ENCODE assay signal across 9 cellular contexts in genomic region chr12:122067548-122067947, GRCh38. TPM values are rescaled to one million over a fixed set of nuclear protein-coding genes. Genes with fewer than 3 reads are reported as not detected.
DNase-seq lines count a peak whose midpoint lies in the region; ATAC-seq, FAIRE-seq and TF ChIP-seq lines count a peak whose summit lies in the region.
"Had no signal": no experiment of that assay in that cellular context is flagged by ENCODE, and none has a peak within 500 bp of the region (broad histone marks: within the 10 kb centered on the region; RNA-seq: fewer than 3 reads in every experiment).

No MANE protein-coding gene starts in this region.

- 93% methylated on average over 5 of the region's 5 CpGs for WGBS in K562 (ENCODE audit: insufficient coverage, low coverage, missing lambda C conversion rate)

- CTCF ChIA-PET in K562 (lab: Yijun Ruan, JAX; ENCODE audit: low intra/inter-chr PET ratio): no interaction called here
- CTCF ChIA-PET in RWPE1 (lab: Yijun Ruan, JAX): interaction anchor here (0.6 to 0.7 kb wide), 2 partner anchors 31 to 41 kb away, joined by 4 read pairs; no protein-coding TSS in a partner anchor

- no peak for TF ChIP-seq EP300 in K562 (IDR thresholded peaks at IDR 0.05; ENCODE audit: low read length)

- FAIRE-seq in K562 (lab: Jason Lieb, UNC): no peak

- H2AFZ ChIP-seq in K562 (ENCODE audit: low read depth, low read length): no peak overlapping the region

- H3K4me1 ChIP-seq in K562 (replicated peaks in 1 of 2; ENCODE audit: control insufficient read depth in 2 of 2, insufficient read depth in 2 of 2, low read length in 2 of 2) (peaks cover 44 to 58% of the 10 kb centered on the region in 2 experiments), rectal smooth muscle tissue (ENCODE audit: control insufficient read depth, insufficient read depth, low read length) (peaks cover 55% of the 10 kb centered on the region)

- no peak overlapping the region for H3K27ac ChIP-seq in K562 (ENCODE audit: extremely low read depth, low read depth, low read length)
- H3K27ac ChIP-seq in rectal smooth muscle tissue (ENCODE audit: low read depth, low read length): peak overlapping the region; percentile 59
- no peak overlapping the region for H3K27ac ChIP-seq in RWPE1

- in situ Hi-C loops in K562 (cut with MboI) (no loop called here), G401 (cut with HindIII; ENCODE audit: low sequenced_read_pairs) (no loop called here)

- H3K27me3 ChIP-seq in K562 (ENCODE audit: control insufficient read depth in 2 of 2, insufficient read depth in 2 of 2, low read length in 2 of 2) (no peaks in the 10 kb centered on the region), rectal smooth muscle tissue (ENCODE audit: control insufficient read depth, insufficient read depth, low read length) (no peaks in the 10 kb centered on the region)

- no peaks in the 10 kb centered on the region for H4K20me1 ChIP-seq in K562 (replicated peaks; ENCODE audit: control insufficient read depth, insufficient read depth, low read length)

- no peaks in the 10 kb centered on the region for H3K9me3 ChIP-seq in K562 (replicated peaks; ENCODE audit: control insufficient read depth, insufficient read depth, low read depth, low read length)

- H3K9ac ChIP-seq in K562 (ENCODE audit: insufficient read depth in 1 of 2, low read depth in 2 of 2, low read length in 2 of 2) (0 out of 4 replicates have a peak overlapping the region, but pooled peaks of 1 of the 2 experiments have one; percentile 48), rectal smooth muscle tissue (ENCODE audit: low read length) (no peak overlapping the region)

- TF ChIP-seq CTCF in K562 (IDR thresholded peaks at IDR 0.05 in 2 of 3, conservative IDR thresholded peaks at IDR 0.05 in 1 of 3; ENCODE audit: insufficient read depth in 2 of 3, low read depth in 1 of 3, low read length in 3 of 3) (no peak), RWPE1 (conservative IDR thresholded peaks at IDR 0.05; ENCODE audit: low read depth) (no peak)

- BruUV-seq in K562 (replicated peaks; lab: Mats Ljungman, UMichigan): no TSS peak

- H3K36me3 ChIP-seq in K562 (ENCODE audit: control insufficient read depth, insufficient read depth, low read length) (peaks cover 33% of the 10 kb centered on the region), rectal smooth muscle tissue (ENCODE audit: control insufficient read depth, insufficient read depth, low read length) (no peaks in the 10 kb centered on the region)

- intact Hi-C loops in K562 (cut with micrococcal nuclease): no loop called here

- no peak overlapping the region for H3K4me2 ChIP-seq in K562 (ENCODE audit: insufficient read depth, low read length)

- H3K4me3 ChIP-seq in Jurkat, Clone E6-1 (ENCODE audit: low read length): peak overlapping the region; percentile 25
- H3K4me3 ChIP-seq in K562: no peak overlapping the region
- H3K4me3 ChIP-seq in rectal smooth muscle tissue (ENCODE audit: low read length): peak overlapping the region; percentile 35

- no peak for TF ChIP-seq RAD21 in K562 (CRISPR knock-in tag; conservative IDR thresholded peaks at IDR 0.05 in 1 of 2, IDR thresholded peaks at IDR 0.05 in 1 of 2)

- no peak for DNase-seq in Jurkat, Clone E6-1 (ENCODE audit: low read depth, low spot score)
- DNase-seq in K562 (ENCODE audit: extremely low read depth in 1 of 4, low spot score in 3 of 4) (no peak), RWPE1 (ENCODE audit: low spot score) (no peak), DMS79 (lab: John Stamatoyannopoulos, UW) (no peak), G401 (ENCODE audit: low spot score) (no peak)
- DNase-seq: NCI-H2107, nucleus accumbens had no signal

- no peak for TF ChIP-seq POLR2A in K562 (conservative IDR thresholded peaks at IDR 0.05)

- H3K9me1 ChIP-seq in K562 (ENCODE audit: control insufficient read depth, insufficient read depth, low read length): no peaks in the 10 kb centered on the region

- peaks cover 47% of the 10 kb centered on the region for H3K79me2 ChIP-seq in K562 (ENCODE audit: control insufficient read depth, insufficient read depth, low read length)

- POLR2A ChIA-PET in K562 (lab: Yijun Ruan, JAX): interaction anchor here (0.9 to 1.6 kb wide), 2 partner anchors 8 to 24 kb away, joined by 3 to 7 read pairs; no protein-coding TSS in a partner anchor
- POLR2A ChIA-PET in RWPE1 (lab: Yijun Ruan, JAX; ENCODE audit: low non-redundant PET): no interaction called here

- ATAC-seq in GM18873 (IDR thresholded peaks at IDR 0.05; ENCODE audit: low FRiP score, unreplicated experiment) (peak; percentile 9), K562 (no peak)

TF ChIP-seq in K562, 482 proteins besides CTCF, POLR2A, EP300 and RAD21:
- peak; percentile 64; the same call in 1 of the 2 replicates for TF ChIP-seq CEBPB (tag; IDR thresholded peaks at IDR 0.05)
- no peak for TF ChIP-seq ZNF354B (CRISPR knock-in tag; IDR thresholded peaks at IDR 0.05)

RNA-seq across cellular contexts. Expression of gene MLXIP, which starts 11.0 kb away (rescaled TPM):
- 18.9 TPM for polyA plus RNA-seq in Jurkat, Clone E6-1 (2012; ENCODE audit: insufficient read depth, insufficient read length)
- total RNA-seq in K562 (2011; cell fraction: chromatin; rRNA removed; ENCODE audit: low replicate concordance): 289 and 513 TPM in 2 replicates
- 197 and 203 TPM in 2 replicates for total RNA-seq in K562 (2011; cell fraction: nucleolus; rRNA removed)
- total RNA-seq in K562 (2011; cell fraction: nucleoplasm; rRNA removed): 215 and 311 TPM in 2 replicates
- total RNA-seq in K562 (2014; rRNA removed) (14.7 and 36.9 TPM in 2 replicates), K562 (2014; rRNA removed; fragmentation: Illumina TruSeq; extraction: Trizol) (13.8 and 18.1 TPM in 2 replicates), K562 (2015; rRNA removed; fragmentation: Illumina TruSeq; extraction: Trizol) (25.8 and 28.9 TPM in 2 replicates), K562 (2021) (65.8 and 66.3 TPM in 2 replicates)
- polyA plus RNA-seq in K562 (2011; rRNA removed) (14.4 and 20.7 TPM in 2 replicates), K562 (2014; fragmentation: Illumina TruSeq; extraction: Trizol) (40.7 and 46.7 TPM in 2 replicates), K562 (2014; fragmentation: Nextera tagmentation; extraction: Ambion mirVana) (1 to 10 TPM; 2.2 to 3.8 TPM), K562 (2014; rRNA removed) (26.0 and 26.5 TPM in 2 replicates)
- 9.9 and 11.6 TPM in 2 replicates for polyA plus RNA-seq in K562 (2011; cell fraction: cytosol; rRNA removed)
- 78.1 and 99.4 TPM in 2 replicates for polyA plus RNA-seq in K562 (2011; cell fraction: nucleus; rRNA removed)
- 33.1 and 37.7 TPM in 2 replicates for polyA plus RNA-seq in K562 (2012)
- polyA minus RNA-seq in K562 (2011; rRNA and poly(A)+ RNA removed): 20.9 and 23.5 TPM in 2 replicates
- polyA minus RNA-seq in K562 (2011; cell fraction: cytosol; rRNA and poly(A)+ RNA removed): 51.8 and 60.9 TPM in 2 replicates
- polyA minus RNA-seq in K562 (2011; cell fraction: nucleus; rRNA and poly(A)+ RNA removed): 61.8 and 88.5 TPM in 2 replicates
- total RNA-seq in G401 (2014; rRNA removed; shearing (Covaris generic)): 4.3 and 4.6 TPM in 2 replicates

RNA-seq across cellular contexts. Expression of gene BCL7A, which starts 45.9 kb away (rescaled TPM):
- 36.1 TPM for polyA plus RNA-seq in Jurkat, Clone E6-1 (2012; ENCODE audit: insufficient read depth, insufficient read length)
- total RNA-seq in K562 (2011; cell fraction: chromatin; rRNA removed; ENCODE audit: low replicate concordance): 14.3 and 26.5 TPM in 2 replicates
- 14.6 and 18.5 TPM in 2 replicates for total RNA-seq in K562 (2011; cell fraction: nucleolus; rRNA removed)
- total RNA-seq in K562 (2011; cell fraction: nucleoplasm; rRNA removed): 12.9 and 13.2 TPM in 2 replicates
- total RNA-seq in K562 (2014; rRNA removed) (16.1 and 23.1 TPM in 2 replicates), K562 (2014; rRNA removed; fragmentation: Illumina TruSeq; extraction: Trizol) (11.0 and 13.6 TPM in 2 replicates), K562 (2015; rRNA removed; fragmentation: Illumina TruSeq; extraction: Trizol) (14.9 TPM in 2 replicates), K562 (2021) (19.9 and 21.9 TPM in 2 replicates)
- polyA plus RNA-seq in K562 (2011; rRNA removed) (11.2 and 11.5 TPM in 2 replicates), K562 (2014; fragmentation: Illumina TruSeq; extraction: Trizol) (19.5 and 20.1 TPM in 2 replicates), K562 (2014; fragmentation: Nextera tagmentation; extraction: Ambion mirVana) (under 1 TPM; 0.25 to 0.30 TPM), K562 (2014; rRNA removed) (16.8 and 17.1 TPM in 2 replicates)
- polyA plus RNA-seq in K562 (2011; cell fraction: cytosol; rRNA removed): 13.9 and 19.9 TPM in 2 replicates
- polyA plus RNA-seq in K562 (2011; cell fraction: nucleus; rRNA removed): 9.8 and 12.1 TPM in 2 replicates
- polyA plus RNA-seq in K562 (2012): 14.5 and 17.2 TPM in 2 replicates
- polyA minus RNA-seq in K562 (2011; rRNA and poly(A)+ RNA removed): 9.0 and 9.8 TPM in 2 replicates
- polyA minus RNA-seq in K562 (2011; cell fraction: cytosol; rRNA and poly(A)+ RNA removed): 8.2 and 11.0 TPM in 2 replicates
- 2.8 and 4.3 TPM in 2 replicates for polyA minus RNA-seq in K562 (2011; cell fraction: nucleus; rRNA and poly(A)+ RNA removed)
- 10.6 and 16.1 TPM in 2 replicates for total RNA-seq in G401 (2014; rRNA removed; shearing (Covaris generic))
